In the genomic region with DNA sequence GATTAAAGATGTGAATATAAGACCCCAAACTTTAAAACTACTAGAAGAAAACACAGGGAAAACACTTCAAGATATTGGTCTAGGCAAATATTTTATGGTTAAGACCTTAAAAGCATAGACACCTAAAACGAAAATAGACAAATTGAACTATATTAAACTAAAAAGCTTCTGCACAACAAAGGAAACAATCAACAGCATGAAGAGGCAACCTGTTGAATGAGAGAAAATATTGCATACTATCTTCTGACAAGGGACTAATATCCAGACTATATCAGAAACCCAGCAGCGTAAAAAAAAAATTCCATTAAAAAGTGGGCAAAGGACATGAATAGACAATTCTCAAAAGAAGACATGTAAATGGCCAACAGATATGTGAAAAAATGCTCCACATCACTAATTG, we compare ENCODE assay signal across 6 cellular contexts.
"Had no signal": no experiment of that assay in that cellular context is flagged by ENCODE, and none has a peak within 500 bp of the region (broad histone marks: within the 10 kb centered on the region; RNA-seq: fewer than 3 reads in every experiment).

No MANE protein-coding gene starts in this region.

- DNase-seq: IMR-90, KBM-7, KG1 had no signal

- H3K4me3 ChIP-seq: K562 had no signal

- H3K27ac ChIP-seq: HL-60, KMS-11 had no signal
